Comparison of ENCODE assay signal across 17 cellular contexts in genomic region chr6:51489133-51489532, GRCh38.
"Had no signal": no experiment of that assay in that cellular context is flagged by ENCODE, and none has a peak within 500 bp of the region (broad histone marks: within the 10 kb centered on the region; RNA-seq: fewer than 3 reads in every experiment).

No MANE protein-coding gene starts in this region.

- H3K36me3 Mint-ChIP-seq: activated naive CD4-positive, alpha-beta T cell treated with anti-CD3 and anti-CD28 coated beads, Interleukin-2, amount 10 ng/mL, durations not matched to agents 7 days and 5 days; brain; stimulated activated naive B cell treated with anti-CD40 and anti-IgM and Interleukin-4, amounts not matched to agents 10 μg/mL and 1 μg/mL and 100 μg/mL, for 72 hours had no signal

- H3K9me3 Mint-ChIP-seq: stimulated activated naive B cell treated with anti-CD40 and anti-IgM and Interleukin-4, amounts not matched to agents 10 μg/mL and 1 μg/mL and 100 μg/mL, for 72 hours had no signal

- H3K4me3 Mint-ChIP-seq: activated CD4-positive, alpha-beta T cell treated with anti-CD3 and anti-CD28 coated beads, Interleukin-2, amount 10 ng/mL, durations not matched to agents 24 days and 14 days; activated naive CD4-positive, alpha-beta T cell treated with anti-CD3 and anti-CD28 coated beads, Interleukin-2, amount 10 ng/mL, durations not matched to agents 7 days and 5 days; activated naive CD8-positive, alpha-beta T cell treated with anti-CD3 and anti-CD28 coated beads, Interleukin-2, amount 50 U/mL, for 24 hours; activated T-cell treated with anti-CD3 and anti-CD28 coated beads, Interleukin-2, amount 50 U/mL, for 4 hours; brain; stimulated activated naive B cell treated with anti-CD40 and anti-IgM and Interleukin-4, amounts not matched to agents 10 μg/mL and 1 μg/mL and 100 μg/mL, for 72 hours had no signal

- H3K27me3 Mint-ChIP-seq: activated CD4-positive, alpha-beta T cell treated with anti-CD3 and anti-CD28 coated beads, Interleukin-2, amount 10 ng/mL, durations not matched to agents 24 days and 14 days; activated naive CD4-positive, alpha-beta T cell treated with anti-CD3 and anti-CD28 coated beads, Interleukin-2, amount 10 ng/mL, durations not matched to agents 7 days and 5 days; stimulated activated naive B cell treated with anti-CD40 and anti-IgM and Interleukin-4, amounts not matched to agents 10 μg/mL and 1 μg/mL and 100 μg/mL, for 72 hours had no signal

- H3K4me1 Mint-ChIP-seq: activated CD4-positive, alpha-beta T cell treated with anti-CD3 and anti-CD28 coated beads, Interleukin-2, amount 10 ng/mL, durations not matched to agents 24 days and 14 days; activated naive CD4-positive, alpha-beta T cell treated with anti-CD3 and anti-CD28 coated beads, Interleukin-2, amount 10 ng/mL, durations not matched to agents 7 days and 5 days; activated naive CD8-positive, alpha-beta T cell treated with anti-CD3 and anti-CD28 coated beads, Interleukin-2, amount 50 U/mL, for 24 hours; brain; stimulated activated naive B cell treated with anti-CD40 and anti-IgM and Interleukin-4, amounts not matched to agents 10 μg/mL and 1 μg/mL and 100 μg/mL, for 72 hours had no signal

- ATAC-seq: activated naive CD8-positive, alpha-beta T cell treated with anti-CD3 and anti-CD28 coated beads, Interleukin-2, amount 50 U/mL, for 24 hours; activated T-cell treated with anti-CD3 and anti-CD28 coated beads, Interleukin-2, amount 50 U/mL, for 4 hours; left ventricle myocardium superior; stimulated activated naive B cell treated with anti-CD40 and anti-IgM and Interleukin-4, amounts not matched to agents 10 μg/mL and 1 μg/mL and 100 μg/mL, for 72 hours had no signal

- DNase-seq: activated CD4-positive, alpha-beta T cell treated with anti-CD3 and anti-CD28 coated beads, Interleukin-2, amount 10 ng/mL, durations not matched to agents 24 days and 14 days; activated CD8-positive, alpha-beta memory T cell treated with anti-CD3 and anti-CD28 coated beads, Interleukin-2, amount 50 U/mL, for 4 hours; activated naive CD4-positive, alpha-beta T cell treated with anti-CD3 and anti-CD28 coated beads, Interleukin-2, amount 10 ng/mL, durations not matched to agents 7 days and 5 days; activated naive CD8-positive, alpha-beta T cell treated with anti-CD3 and anti-CD28 coated beads, Interleukin-2, amount 50 U/mL, for 24 hours; activated T-cell treated with anti-CD3 and anti-CD28 coated beads, Interleukin-2, amount 50 U/mL, for 4 hours; central memory CD4-positive, alpha-beta T cell; erythroblast; foreskin melanocyte; glutamatergic neuron; left ventricle myocardium superior; occipital lobe; retina; spleen; stimulated activated CD4-positive, alpha-beta T cell treated with anti-CD3 and anti-CD28 coated beads, Interleukin-4, amount 100 ng/mL, for 4 hours; stimulated activated naive B cell treated with anti-CD40 and anti-IgM and Interleukin-4, amounts not matched to agents 10 μg/mL and 1 μg/mL and 100 μg/mL, for 72 hours; T1000 had no signal

- H3K27ac Mint-ChIP-seq: activated CD4-positive, alpha-beta T cell treated with anti-CD3 and anti-CD28 coated beads, Interleukin-2, amount 10 ng/mL, durations not matched to agents 24 days and 14 days; activated naive CD4-positive, alpha-beta T cell treated with anti-CD3 and anti-CD28 coated beads, Interleukin-2, amount 10 ng/mL, durations not matched to agents 7 days and 5 days; activated naive CD8-positive, alpha-beta T cell treated with anti-CD3 and anti-CD28 coated beads, Interleukin-2, amount 50 U/mL, for 24 hours; brain; stimulated activated naive B cell treated with anti-CD40 and anti-IgM and Interleukin-4, amounts not matched to agents 10 μg/mL and 1 μg/mL and 100 μg/mL, for 72 hours had no signal
